8 cellular contexts compared by ENCODE assay signal in the genomic region with DNA sequence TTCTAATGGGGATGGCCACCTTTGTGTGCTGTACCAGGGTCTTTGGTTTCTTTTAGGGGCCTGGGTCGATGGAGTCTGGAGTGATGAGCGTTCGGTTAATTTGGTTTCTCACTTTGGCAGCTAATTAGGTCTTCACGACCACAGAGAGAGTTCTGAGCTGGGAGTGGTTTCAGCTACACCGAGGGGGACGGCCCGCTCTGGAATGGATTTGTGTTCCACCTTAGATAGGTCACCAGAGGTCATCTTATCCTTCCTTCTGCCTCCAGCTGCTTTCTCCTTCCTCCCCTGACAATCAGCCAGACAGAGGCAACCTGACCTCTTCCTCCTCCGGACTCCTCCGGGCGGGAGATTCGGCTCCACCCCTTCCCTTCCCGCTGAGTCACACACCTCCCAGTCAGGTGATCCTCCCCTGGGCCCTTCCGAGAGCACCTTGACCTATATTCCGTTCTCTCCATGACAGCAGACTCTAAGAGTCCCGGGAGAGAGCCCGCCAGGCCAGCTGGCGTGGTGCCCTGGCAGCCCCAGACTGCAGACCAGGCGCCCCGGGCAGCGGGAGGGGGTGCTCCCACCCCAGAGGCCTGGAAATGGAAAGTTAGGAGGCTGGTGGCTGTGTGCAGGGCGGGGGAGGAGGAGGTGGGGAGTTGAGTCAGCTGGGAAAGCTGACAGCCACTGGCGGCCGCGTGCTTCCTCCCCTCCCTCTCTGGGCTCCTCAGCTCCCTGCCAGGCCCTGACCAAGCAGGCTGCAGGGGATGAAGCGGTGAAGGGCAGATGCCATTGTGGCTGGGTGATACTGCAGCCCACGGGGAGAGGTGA. TPM values are rescaled to one million over a fixed set of nuclear protein-coding genes. Genes with fewer than 3 reads are reported as not detected.
DNase-seq lines count a peak whose midpoint lies in the region; ATAC-seq and TF ChIP-seq lines count a peak whose summit lies in the region.

No MANE protein-coding gene starts in this region.

- H3K79me2 ChIP-seq in DOHH2 (ENCODE audit: control insufficient read depth, low read length) (peaks cover 65% of the 10 kb centered on the region), GM23338 (replicated peaks; ENCODE audit: insufficient read depth) (peaks cover 39% of the 10 kb centered on the region)

- H3F3A ChIP-seq in DOHH2 (ENCODE audit: control insufficient read depth, insufficient read depth) (peaks cover 20% of the 10 kb centered on the region), GM23338 (replicated peaks; ENCODE audit: low read depth) (peaks cover 15% of the 10 kb centered on the region)

- ATAC-seq in GM23338 = peak; percentile 88
- ATAC-seq in RWPE2 (ENCODE audit: low read depth) = peak; percentile 84
- ATAC-seq in gastroesophageal sphincter = peak; percentile 87

- TF ChIP-seq EP300 in gastroesophageal sphincter (IDR thresholded peaks at IDR 0.05) = no peak

- H3K4me1 ChIP-seq in DOHH2 (ENCODE audit: control insufficient read depth, low read length) (peaks cover 59% of the 10 kb centered on the region), GM23338 (ENCODE audit: insufficient read depth) (peaks cover 31% of the 10 kb centered on the region), RWPE2 (ENCODE audit: insufficient read depth, poor library complexity, severe bottlenecking) (peaks cover 34% of the 10 kb centered on the region), gastroesophageal sphincter (peaks cover 8 to 51% (median 28%) of the 10 kb centered on the region in 3 donors), neuron (ENCODE audit: insufficient read depth, low read length) (peaks cover 23% of the 10 kb centered on the region)

- H4K20me1 ChIP-seq in DOHH2 (ENCODE audit: control insufficient read depth, insufficient read depth, low read depth, low read length) (no peaks in the 10 kb centered on the region), GM23338 (replicated peaks; ENCODE audit: insufficient read depth) (no peaks in the 10 kb centered on the region)

- H3K36me3 Mint-ChIP-seq in GM23338 (ENCODE audit: low read depth) = peaks cover 3% of the 10 kb centered on the region; the same call in 1 of the 3 replicates
- H3K36me3 Mint-ChIP-seq in activated naive CD4-positive, alpha-beta T cell treated with anti-CD3 and anti-CD28 coated beads, Interleukin-2, amount 10 ng/mL, durations not matched to agents 7 days and 5 days = no peaks in the 10 kb centered on the region

- no peak overlapping the region for H2AFZ ChIP-seq in GM23338
- peak overlapping the region; percentile 65 for H2AFZ ChIP-seq in neuron (ENCODE audit: low read depth, low read length)

- H3K27me3 ChIP-seq in DOHH2 (ENCODE audit: control insufficient read depth, low read length) (no peaks in the 10 kb centered on the region), GM23338 (ENCODE audit: insufficient read depth) (no peaks in the 10 kb centered on the region), RWPE2 (ENCODE audit: insufficient read depth, poor library complexity, severe bottlenecking) (no peaks in the 10 kb centered on the region), gastroesophageal sphincter (no peaks in the 10 kb centered on the region), neuron (ENCODE audit: insufficient read depth, low read length) (no peaks in the 10 kb centered on the region)

- H3K9me3 ChIP-seq in DOHH2 (ENCODE audit: control insufficient read depth, insufficient read depth, low read length) = no peaks in the 10 kb centered on the region
- H3K9me3 ChIP-seq in RWPE2 (ENCODE audit: severe bottlenecking) = no peaks in the 10 kb centered on the region
- no peaks in the 10 kb centered on the region for H3K9me3 ChIP-seq in gastroesophageal sphincter
- no peaks in the 10 kb centered on the region for H3K9me3 ChIP-seq in neuron (ENCODE audit: low read length)

- CTCF ChIA-PET in activated naive CD4-positive, alpha-beta T cell treated with anti-CD3 and anti-CD28 coated beads, Interleukin-2, amount 10 ng/mL, durations not matched to agents 7 days and 5 days (lab: Charles Lee) = interaction anchor here (1.4 to 1.8 kb wide), 3 partner anchors 10 to 44 kb away, joined by 3 to 10 read pairs (median 5); partner anchors contain the start of gene CHD9

- peak overlapping the region; percentile 78 for H3K4me3 ChIP-seq in DOHH2 (ENCODE audit: low read length)
- H3K4me3 ChIP-seq in GM23338 = peak overlapping the region; percentile 55
- H3K4me3 ChIP-seq in RWPE2 (ENCODE audit: severe bottlenecking) = peak overlapping the region; percentile 7
- peak overlapping the region in 1 of 2 donors; percentile 51 for H3K4me3 ChIP-seq in gastroesophageal sphincter
- H3K4me3 ChIP-seq in neuron (ENCODE audit: low read length) = peak overlapping the region; percentile 51

- H3K9me2 ChIP-seq in DOHH2 (replicated peaks; ENCODE audit: control insufficient read depth, low read length) (no peaks in the 10 kb centered on the region), GM23338 (ENCODE audit: insufficient read depth) (no peaks in the 10 kb centered on the region)

- WGBS in gastroesophageal sphincter (ENCODE audit: low coverage in 1 of 2), 2 donors = 0 to 3% methylated on average over 8 of the region's 26 CpGs

- H3K27ac Mint-ChIP-seq in GM23338 = peak overlapping the region; percentile 86
- peak overlapping the region; percentile 88 for H3K27ac Mint-ChIP-seq in activated naive CD4-positive, alpha-beta T cell treated with anti-CD3 and anti-CD28 coated beads, Interleukin-2, amount 10 ng/mL, durations not matched to agents 7 days and 5 days

- peaks cover 29% of the 10 kb centered on the region for H3K4me1 Mint-ChIP-seq in GM23338
- peaks cover 28% of the 10 kb centered on the region for H3K4me1 Mint-ChIP-seq in activated naive CD4-positive, alpha-beta T cell treated with anti-CD3 and anti-CD28 coated beads, Interleukin-2, amount 10 ng/mL, durations not matched to agents 7 days and 5 days

- H3K4me3 Mint-ChIP-seq in GM23338 = peak overlapping the region; percentile 63
- peak overlapping the region; percentile 54 for H3K4me3 Mint-ChIP-seq in activated naive CD4-positive, alpha-beta T cell treated with anti-CD3 and anti-CD28 coated beads, Interleukin-2, amount 10 ng/mL, durations not matched to agents 7 days and 5 days

- peak overlapping the region; percentile 92 for H3K4me2 ChIP-seq in DOHH2 (ENCODE audit: low read length)
- H3K4me2 ChIP-seq in GM23338 = peak overlapping the region; percentile 77

- peaks cover 4% of the 10 kb centered on the region; the same call in 1 of the 2 replicates for H3K36me3 ChIP-seq in DOHH2 (ENCODE audit: control insufficient read depth, low read length)
- no peaks in the 10 kb centered on the region for H3K36me3 ChIP-seq in GM23338 (ENCODE audit: insufficient read depth)
- H3K36me3 ChIP-seq in RWPE2 (ENCODE audit: low read depth) = peaks cover 5% of the 10 kb centered on the region; the same call in 1 of the 2 replicates
- H3K36me3 ChIP-seq in gastroesophageal sphincter = no peaks in the 10 kb centered on the region
- H3K36me3 ChIP-seq in neuron (ENCODE audit: insufficient read depth, low read length) = no peaks in the 10 kb centered on the region

- TF ChIP-seq POLR2A in gastroesophageal sphincter (IDR thresholded peaks at IDR 0.05) = no peak

- no peak for TF ChIP-seq CTCF in DOHH2 (IDR thresholded peaks at IDR 0.05; ENCODE audit: low read depth, low read length, poor library complexity, severe bottlenecking)
- TF ChIP-seq CTCF in GM23338 (conservative IDR thresholded peaks at IDR 0.05; ENCODE audit: low read depth in 2 of 2) = no peak
- TF ChIP-seq CTCF in RWPE2 (IDR thresholded peaks at IDR 0.05; ENCODE audit: poor library complexity, severe bottlenecking) = no peak
- TF ChIP-seq CTCF in gastroesophageal sphincter (IDR thresholded peaks at IDR 0.05) = no peak

- DNase-seq in GM23338 (ENCODE audit: low spot score) = peak; percentile 96
- DNase-seq in Kasumi-1 (lab: John Stamatoyannopoulos, UW) = peak; percentile 68 to 80
- DNase-seq in RWPE2 (ENCODE audit: low spot score) = peak; percentile 97
- peak; percentile 66 for DNase-seq in activated naive CD4-positive, alpha-beta T cell treated with anti-CD3 and anti-CD28 coated beads, Interleukin-2, amount 10 ng/mL, durations not matched to agents 7 days and 5 days

- H3K9me3 Mint-ChIP-seq in GM23338 = no peaks in the 10 kb centered on the region
- H3K9me3 Mint-ChIP-seq in activated naive CD4-positive, alpha-beta T cell treated with anti-CD3 and anti-CD28 coated beads, Interleukin-2, amount 10 ng/mL, durations not matched to agents 7 days and 5 days = no peaks in the 10 kb centered on the region

- H3K27me3 Mint-ChIP-seq in GM23338 (ENCODE audit: insufficient read depth, low read depth, poor library complexity) = peaks cover 5% of the 10 kb centered on the region
- no peaks in the 10 kb centered on the region for H3K27me3 Mint-ChIP-seq in activated naive CD4-positive, alpha-beta T cell treated with anti-CD3 and anti-CD28 coated beads, Interleukin-2, amount 10 ng/mL, durations not matched to agents 7 days and 5 days

- peak overlapping the region; percentile 97 for H3K27ac ChIP-seq in DOHH2 (ENCODE audit: low read depth, low read length)
- H3K27ac ChIP-seq in GM23338 (ENCODE audit: low read depth) = peak overlapping the region; percentile 96
- peak overlapping the region; percentile 98 for H3K27ac ChIP-seq in RWPE2 (ENCODE audit: poor library complexity, severe bottlenecking)
- peak overlapping the region; percentile 48 to 93 (median 88) for H3K27ac ChIP-seq in gastroesophageal sphincter
- H3K27ac ChIP-seq in temporal lobe (ENCODE audit: low read depth, low read length) = peak overlapping the region; percentile 90

TF ChIP-seq in GM23338, 12 proteins besides CTCF, POLR2A, EP300 and RAD21:
- TF ChIP-seq JUNB (IDR thresholded peaks at IDR 0.05; ENCODE audit: unreplicated experiment) (no peak), NANOG (IDR thresholded peaks at IDR 0.05; ENCODE audit: borderline replicate concordance) (no peak), EZH2 (IDR thresholded peaks at IDR 0.05; ENCODE audit: low read depth, unreplicated experiment) (no peak), EZH2phosphoT487 (IDR thresholded peaks at IDR 0.05; ENCODE audit: unreplicated experiment) (no peak), ZNF114 (CRISPR knock-in tag; IDR thresholded peaks at IDR 0.05) (no peak), POLR2AphosphoS5 (IDR thresholded peaks at IDR 0.05; ENCODE audit: low read depth) (peak; percentile 58; the same call in 1 of the 2 replicates)
TF ChIP-seq in GM23338: peak in this region for 1.

RNA-seq across cellular contexts. Expression of gene CHD9, which starts 44.7 kb away (rescaled TPM):
- total RNA-seq in GM23338 (2014; rRNA removed; shearing (Covaris generic)) = 18.8 and 21.9 TPM in 2 replicates
- 32.4 and 46.6 TPM in 2 replicates for polyA plus RNA-seq in GM23338 (2016; fragmentation: Nextera tagmentation; extraction: Ambion mirVana)
- total RNA-seq in gastroesophageal sphincter (10 to 100 TPM; 46.8 to 85.5 (median 55.6) TPM), temporal lobe (156 TPM)

RNA-seq across cellular contexts. Expression of gene CHD9NB, which starts 46.8 kb away (rescaled TPM):
- 4.2 and 4.5 TPM in 2 replicates for total RNA-seq in GM23338 (2014; rRNA removed; shearing (Covaris generic))
- polyA plus RNA-seq in GM23338 (2016; fragmentation: Nextera tagmentation; extraction: Ambion mirVana) = 1.5 and 1.7 TPM in 2 replicates
- total RNA-seq in gastroesophageal sphincter = 1 to 10 TPM in 1 of 4 donors, under 1 TPM in 1, not detected in 2; 0.17 to 1.1 TPM
- total RNA-seq in temporal lobe = 0.25 TPM
